Comparison of ENCODE assay signal across 12 cellular contexts in the genomic region with DNA sequence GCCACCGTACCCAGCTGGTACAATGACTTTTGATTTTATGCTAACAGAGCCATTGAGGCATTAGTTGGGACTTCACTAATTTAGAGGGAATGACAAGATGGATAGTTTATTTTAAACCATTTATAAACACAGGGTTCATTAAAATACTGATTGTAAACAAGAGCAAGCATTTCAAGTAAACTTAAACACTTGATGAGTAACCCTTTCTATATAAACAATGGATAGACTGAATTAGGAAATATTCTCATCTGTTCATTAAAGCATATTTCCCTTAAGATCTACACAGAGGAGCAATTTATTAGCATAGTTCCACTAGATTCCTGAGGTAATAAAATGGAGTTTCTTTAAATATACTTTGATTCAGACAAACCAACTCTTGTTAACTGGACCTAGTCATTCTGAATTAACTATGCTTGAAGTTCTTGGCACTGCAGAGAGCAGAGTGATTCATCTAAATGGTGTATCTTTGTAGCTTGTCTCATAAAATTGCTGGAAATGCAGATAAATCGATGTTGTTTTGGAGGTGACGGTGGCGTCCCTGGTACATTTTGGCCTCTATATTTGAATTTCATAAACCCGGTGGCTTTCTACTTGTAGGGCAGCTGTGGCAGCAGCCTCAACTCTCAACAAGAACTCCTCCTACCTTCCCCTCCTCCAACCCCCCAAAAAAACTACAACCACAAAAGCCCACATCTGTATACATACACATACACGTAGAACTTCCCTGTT. TPM values are rescaled to one million over a fixed set of nuclear protein-coding genes. Genes with fewer than 3 reads are reported as not detected.
DNase-seq lines count a peak whose midpoint lies in the region; ATAC-seq and TF ChIP-seq lines count a peak whose summit lies in the region.
"Had no signal": no experiment of that assay in that cellular context is flagged by ENCODE, and none has a peak within 500 bp of the region (broad histone marks: within the 10 kb centered on the region; RNA-seq: fewer than 3 reads in every experiment).

No MANE protein-coding gene starts in this region.

- H3K36me3 ChIP-seq in adrenal gland (replicated peaks in 1 of 2) (no peaks in the 10 kb centered on the region), uterus (no peaks in the 10 kb centered on the region), upper lobe of left lung (no peaks in the 10 kb centered on the region)
- H3K36me3 ChIP-seq: right atrium auricular region had no signal

- H3K27me3 ChIP-seq in adrenal gland (no peaks in the 10 kb centered on the region), uterus (no peaks in the 10 kb centered on the region), upper lobe of left lung (no peaks in the 10 kb centered on the region)
- H3K27me3 ChIP-seq: right atrium auricular region had no signal

- intact Hi-C loops in adrenal gland (cut with DNase I) = no loop called here
- intact Hi-C loops in uterus (cut with DNase I; ENCODE audit: low total_unique reads) = no loop called here

- H3K4me3 ChIP-seq in adrenal gland (no peak overlapping the region), fibroblast of the aortic adventitia (ENCODE audit: low read depth, low read length) (no peak overlapping the region), uterus (no peak overlapping the region), upper lobe of left lung (no peak overlapping the region)
- H3K4me3 ChIP-seq: right atrium auricular region had no signal

- H3K9me3 ChIP-seq in adrenal gland (replicated peaks in 1 of 3) = no peaks in the 10 kb centered on the region
- no peaks in the 10 kb centered on the region for H3K9me3 ChIP-seq in uterus
- no peaks in the 10 kb centered on the region for H3K9me3 ChIP-seq in upper lobe of left lung
- H3K9me3 ChIP-seq: right atrium auricular region had no signal

- peak in 1 of 2 donors; percentile 13 for TF ChIP-seq POLR2A in adrenal gland (IDR thresholded peaks at IDR 0.05)
- no peak for TF ChIP-seq POLR2A in uterus (IDR thresholded peaks at IDR 0.05)
- TF ChIP-seq POLR2A in upper lobe of left lung (IDR thresholded peaks at IDR 0.05) = no peak

- TF ChIP-seq EP300 in upper lobe of left lung (IDR thresholded peaks at IDR 0.05) = no peak

- ATAC-seq in upper lobe of left lung (ENCODE audit: low FRiP score in 2 of 2) (no peak), GM18868 (IDR thresholded peaks at IDR 0.05; ENCODE audit: unreplicated experiment) (no peak)
- ATAC-seq: naive thymus-derived CD4-positive, alpha-beta T cell had no signal

- TF ChIP-seq CTCF in adrenal gland (IDR thresholded peaks at IDR 0.05) (no peak), fibroblast of the aortic adventitia (IDR thresholded peaks at IDR 0.05; ENCODE audit: insufficient read depth, low read length) (no peak), uterus (IDR thresholded peaks at IDR 0.05) (no peak), upper lobe of left lung (IDR thresholded peaks at IDR 0.05) (no peak)

- 51 to 68% (median 61%) methylated on average over 6 of the region's 6 CpGs for WGBS in adrenal gland, 4 donors
- 97 to 98% methylated on average over 6 of the region's 6 CpGs for WGBS in upper lobe of left lung, 2 donors

- H3K4me1 ChIP-seq in adrenal gland (replicated peaks in 1 of 2) (peaks cover 8 to 31% of the 10 kb centered on the region in 2 donors), uterus (no peaks in the 10 kb centered on the region), upper lobe of left lung (peaks cover 0 to 16% (median 10%) of the 10 kb centered on the region in 4 donors)

- peak overlapping the region; percentile 28 to 81 (median 34) for H3K27ac ChIP-seq in adrenal gland
- H3K27ac ChIP-seq in uterus = peak overlapping the region; percentile 14 to 19
- no peak overlapping the region for H3K27ac ChIP-seq in upper lobe of left lung
- H3K27ac ChIP-seq: right atrium auricular region had no signal

- DNase-seq in H4 (ENCODE audit: low spot score) (peak; percentile 85), adrenal gland (peak in 6 of 7 donors; percentile 26 to 62 (median 50)), fibroblast of the aortic adventitia (ENCODE audit: low read depth) (peak; percentile 75), uterus (no peak), upper lobe of left lung (no peak)
- no peak for DNase-seq in stimulated activated CD4-positive, alpha-beta T cell treated with anti-CD3 and anti-CD28 coated beads, Interleukin-2, amount 100 ng/mL, for 24 hours
- DNase-seq: activated CD4-positive, alpha-beta T cell treated with anti-CD3 and anti-CD28 coated beads, Interleukin-2, amount 10 ng/mL, durations not matched to agents 24 days and 14 days; naive thymus-derived CD4-positive, alpha-beta T cell; NCI-H2171 treated with DMSO at 0.1 percent for 48 hours; T-helper 1 cell had no signal

RNA-seq across cellular contexts. Expression of a gene that starts 15.4 kb away (rescaled TPM):
- total RNA-seq in H4 (2014; rRNA removed; shearing (Covaris generic)) = 230 and 259 TPM in 2 replicates
- total RNA-seq in adrenal gland (100 to 1,000 TPM; 139 to 271 (median 197) TPM), fibroblast of the aortic adventitia (ENCODE audit: low replicate concordance) (94.6 and 174 TPM in 2 replicates), uterus (100 to 1,000 TPM in 1 of 4 donors, 10 to 100 TPM in 3; 57.6 to 119 (median 76.5) TPM), upper lobe of left lung (100 to 1,000 TPM in 3 of 6 donors, 10 to 100 TPM in 3; 54.5 to 137 (median 98.8) TPM)
- 100 to 1,000 TPM in 2 of 3 donors, 10 to 100 TPM in 1; 83.2 to 297 (median 115) TPM for polyA plus RNA-seq in adrenal gland

RNA-seq across cellular contexts. Expression of a gene that starts 40.6 kb away (rescaled TPM):
- total RNA-seq in H4 (2014; rRNA removed; shearing (Covaris generic)) = 7.9 and 19.9 TPM in 2 replicates
- total RNA-seq in adrenal gland = 10 to 100 TPM; 17.3 to 82.0 (median 32.7) TPM
- polyA plus RNA-seq in adrenal gland = 100 to 1,000 TPM in 1 of 3 donors, 10 to 100 TPM in 1, 1 to 10 TPM in 1; 2.0 to 137 (median 95.0) TPM
- 7.0 and 16.3 TPM in 2 replicates for total RNA-seq in fibroblast of the aortic adventitia (ENCODE audit: low replicate concordance)
- 10 to 100 TPM in 3 of 4 donors, 1 to 10 TPM in 1; 3.2 to 59.7 (median 22.9) TPM for total RNA-seq in uterus
- 10 to 100 TPM; 28.0 to 56.6 (median 35.6) TPM for total RNA-seq in upper lobe of left lung

Comparison
In these comparisons a context has a peak if more than half of its experiments do, and no peak if none do; other contexts are left out.
1. DNase-seq: peak in H4 (single experiment), adrenal gland (6 of 7) and fibroblast of the aortic adventitia (single experiment); none in uterus (0 of 2), upper lobe of left lung (0 of 2) and stimulated activated CD4-positive, alpha-beta T cell treated with anti-CD3 and anti-CD28 coated beads, Interleukin-2, amount 100 ng/mL, for 24 hours (0 of 2).
2. H3K27ac ChIP-seq: peak in adrenal gland (5 of 5) and uterus (2 of 2); none in upper lobe of left lung (0 of 4).